In genomic region chr3:169509359-169509758, GRCh38 we compare ENCODE assay signal across 13 cellular contexts.
A peak's percentile ranks its signal among the peaks of the same experiment; 100 is the strongest.
DNase-seq lines count a peak whose midpoint lies in the region; ATAC-seq, FAIRE-seq and TF ChIP-seq lines count a peak whose summit lies in the region.
"Had no signal": no experiment of that assay in that cellular context is flagged by ENCODE, and none has a peak within 500 bp of the region (broad histone marks: within the 10 kb centered on the region; RNA-seq: fewer than 3 reads in every experiment).

No MANE protein-coding gene starts in this region.

- DNase-seq in lung microvascular endothelial cell (ENCODE audit: low read depth in 2 of 2) = peak; percentile 19 to 20
- DNase-seq in SHP77 (lab: John Stamatoyannopoulos, UW) = no peak
- no peak for DNase-seq in AG08395 (ENCODE audit: low spot score)
- no peak for DNase-seq in MG63
- no peak for DNase-seq in pancreas
- DNase-seq: activated naive CD4-positive, alpha-beta T cell treated with anti-CD3 and anti-CD28 coated beads, Interleukin-2, amount 50 U/mL, for 16 hours; effector memory CD8-positive, alpha-beta T cell; GF-D8; occipital lobe; T1000 had no signal

- no peaks in the 10 kb centered on the region; the same call in 1 of the 2 replicates for H3K27me3 ChIP-seq in MG63
- H3K27me3 ChIP-seq in pancreas = no peaks in the 10 kb centered on the region

- intact Hi-C loops in pancreas (cut with DNase I) = no loop called here

- ATAC-seq in GM18870 (IDR thresholded peaks at IDR 0.05; ENCODE audit: unreplicated experiment) (peak; percentile 96), GM21576 (IDR thresholded peaks at IDR 0.05; ENCODE audit: unreplicated experiment) (peak; percentile 97), HG03159 (IDR thresholded peaks at IDR 0.05; ENCODE audit: unreplicated experiment) (peak; percentile 93), pancreas (no peak)
- ATAC-seq: effector memory CD8-positive, alpha-beta T cell had no signal

- 87 to 100% methylated on average over 1 of the region's 1 CpG for WGBS in pancreas, 2 donors

- no peak for TF ChIP-seq CTCF in pancreas (IDR thresholded peaks at IDR 0.05)

- no peak overlapping the region for H3K27ac ChIP-seq in pancreas

- H3K36me3 ChIP-seq in MG63 (no peaks in the 10 kb centered on the region), pancreas (no peaks in the 10 kb centered on the region)

- H3K4me3 ChIP-seq in MG63 (no peak overlapping the region), pancreas (no peak overlapping the region)

- no peaks in the 10 kb centered on the region for H3K4me1 ChIP-seq in pancreas

- FAIRE-seq in pancreas (lab: Jason Lieb, UNC) = no peak

- H3K9me3 ChIP-seq in MG63 = no peaks in the 10 kb centered on the region
- no peaks in the 10 kb centered on the region for H3K9me3 ChIP-seq in pancreas

Comparison
In these comparisons a context has a peak if more than half of its experiments do, and no peak if none do; other contexts are left out.
1. ATAC-seq: peak in GM18870 (single experiment), GM21576 (single experiment) and HG03159 (single experiment); none in pancreas (0 of 4).
2. DNase-seq: peak in lung microvascular endothelial cell (2 of 2); none in SHP77 (0 of 2), AG08395 (single experiment), MG63 (single experiment) and pancreas (0 of 6).